Comparison of ENCODE assay signal across 14 cellular contexts in genomic region chr12:3492868-3493224, GRCh38. TPM values are rescaled to one million over a fixed set of nuclear protein-coding genes. Genes with fewer than 3 reads are reported as not detected.
A peak's percentile ranks its signal among the peaks of the same experiment; 100 is the strongest.
DNase-seq lines count a peak whose midpoint lies in the region; ATAC-seq and TF ChIP-seq lines count a peak whose summit lies in the region.
"Had no signal": no experiment of that assay in that cellular context is flagged by ENCODE, and none has a peak within 500 bp of the region (broad histone marks: within the 10 kb centered on the region; RNA-seq: fewer than 3 reads in every experiment).

No MANE protein-coding gene starts in this region.

- H3K4me3 ChIP-seq in cardiac muscle cell (peak overlapping the region; percentile 33), iPS-11a (ENCODE audit: low read depth, low read length) (peak overlapping the region; percentile 10)
- H3K4me3 ChIP-seq: lung, prostate gland had no signal

- peaks cover 0 to 3% of the 10 kb centered on the region in 2 donors for H3K4me1 Mint-ChIP-seq in effector memory CD8-positive, alpha-beta T cell (ENCODE audit: low read depth in 2 of 2)

- intact Hi-C loops in Right ventricle myocardium inferior (cut with DNase I) = loop anchor here (10.0 kb wide), 1 partner anchor 282 kb away; no protein-coding TSS in a partner anchor

- H3K4me3 Mint-ChIP-seq in effector memory CD8-positive, alpha-beta T cell = no peak overlapping the region
- H3K4me3 Mint-ChIP-seq: activated CD4-positive, alpha-beta T cell treated with anti-CD3 and anti-CD28 coated beads, Interleukin-2, amount 10 ng/mL, durations not matched to agents 7 days and 5 days; stimulated activated memory B cell treated with anti-CD40 and anti-IgM and Interleukin-4, amounts not matched to agents 10 μg/mL and 1 μg/mL and 100 μg/mL, for 72 hours; T-helper 1 cell treated with Interleukin-12 subunit alpha and Interleukin-12 subunit beta and Interleukin-4 antibody, amounts not matched to agents 30 μg/mL and 1 μg/mL, for 36 hours had no signal

- no peak overlapping the region for H3K27ac ChIP-seq in cardiac muscle cell
- H3K27ac ChIP-seq: C4-2B, prostate gland had no signal

- no peaks in the 10 kb centered on the region for H3K9me3 ChIP-seq in cardiac muscle cell (ENCODE audit: low read depth)
- H3K9me3 ChIP-seq: prostate gland had no signal

- DNase-seq in cardiac muscle cell (ENCODE audit: low read depth in 1 of 2, low spot score in 1 of 2) (peak in 1 of 2 donors; percentile 37), Right ventricle myocardium inferior (ENCODE audit: missing footprints) (no peak), NCI-H345 (lab: John Stamatoyannopoulos, UW) (peak; percentile 70), superior temporal gyrus (ENCODE audit: extremely low spot score) (peak; percentile 16), NCI-H1436 treated with DMSO at 0.1 percent for 48 hours (lab: John Stamatoyannopoulos, UW) (no peak), nucleus accumbens (lab: John Stamatoyannopoulos, UW) (no peak)
- no peak for DNase-seq in effector memory CD8-positive, alpha-beta T cell

- no peak for TF ChIP-seq CTCF in cardiac muscle cell (IDR thresholded peaks at IDR 0.05; ENCODE audit: low read depth, low read length)

- H3K27me3 Mint-ChIP-seq in effector memory CD8-positive, alpha-beta T cell = peaks cover 69 to 76% of the 10 kb centered on the region in 2 donors

- H3K9me3 Mint-ChIP-seq in effector memory CD8-positive, alpha-beta T cell = no peaks in the 10 kb centered on the region
- H3K9me3 Mint-ChIP-seq: activated CD4-positive, alpha-beta T cell treated with anti-CD3 and anti-CD28 coated beads, Interleukin-2, amount 10 ng/mL, durations not matched to agents 7 days and 5 days; T-helper 1 cell treated with Interleukin-12 subunit alpha and Interleukin-12 subunit beta and Interleukin-4 antibody, amounts not matched to agents 30 μg/mL and 1 μg/mL, for 36 hours had no signal

- no peak overlapping the region for H3K27ac Mint-ChIP-seq in effector memory CD8-positive, alpha-beta T cell
- H3K27ac Mint-ChIP-seq: activated CD4-positive, alpha-beta T cell treated with anti-CD3 and anti-CD28 coated beads, Interleukin-2, amount 10 ng/mL, durations not matched to agents 7 days and 5 days; stimulated activated memory B cell treated with anti-CD40 and anti-IgM and Interleukin-4, amounts not matched to agents 10 μg/mL and 1 μg/mL and 100 μg/mL, for 72 hours; T-helper 1 cell treated with Interleukin-12 subunit alpha and Interleukin-12 subunit beta and Interleukin-4 antibody, amounts not matched to agents 30 μg/mL and 1 μg/mL, for 36 hours had no signal

- peaks cover 73% of the 10 kb centered on the region for H3K27me3 ChIP-seq in cardiac muscle cell

- ATAC-seq in Right ventricle myocardium inferior = no peak
- ATAC-seq in effector memory CD8-positive, alpha-beta T cell (replicated peaks) = no peak

- no peaks in the 10 kb centered on the region for H3K36me3 ChIP-seq in cardiac muscle cell
- H3K36me3 ChIP-seq: prostate gland had no signal

- H3K36me3 Mint-ChIP-seq in effector memory CD8-positive, alpha-beta T cell (ENCODE audit: insufficient read depth) = no peaks in the 10 kb centered on the region
- H3K36me3 Mint-ChIP-seq: stimulated activated memory B cell treated with anti-CD40 and anti-IgM and Interleukin-4, amounts not matched to agents 10 μg/mL and 1 μg/mL and 100 μg/mL, for 72 hours had no signal

- peaks cover 14% of the 10 kb centered on the region for H3K4me1 ChIP-seq in cardiac muscle cell (ENCODE audit: low read depth)
- H3K4me1 ChIP-seq: prostate gland had no signal

RNA-seq across cellular contexts. Expression of gene PRMT8, which starts 1.8 kb away (rescaled TPM):
- total RNA-seq in cardiac muscle cell (0.71 and 1.1 TPM in 2 replicates), Right ventricle myocardium inferior (not detected)
- 1.5 and 2.2 TPM in 2 replicates for polyA plus RNA-seq in cardiac muscle cell
- total RNA-seq: activated CD4-positive, alpha-beta T cell treated with anti-CD3 and anti-CD28 coated beads, Interleukin-2, amount 10 ng/mL, durations not matched to agents 7 days and 5 days had no signal

Comparison
In these comparisons a context has a peak if more than half of its experiments do, and no peak if none do; other contexts are left out.
1. DNase-seq: peak in NCI-H345 (single experiment) and superior temporal gyrus (single experiment); none in Right ventricle myocardium inferior (single experiment), NCI-H1436 treated with DMSO at 0.1 percent for 48 hours (single experiment), nucleus accumbens (0 of 56) and effector memory CD8-positive, alpha-beta T cell (0 of 3).